Comparison of ENCODE assay signal across 8 cellular contexts in the genomic region with DNA sequence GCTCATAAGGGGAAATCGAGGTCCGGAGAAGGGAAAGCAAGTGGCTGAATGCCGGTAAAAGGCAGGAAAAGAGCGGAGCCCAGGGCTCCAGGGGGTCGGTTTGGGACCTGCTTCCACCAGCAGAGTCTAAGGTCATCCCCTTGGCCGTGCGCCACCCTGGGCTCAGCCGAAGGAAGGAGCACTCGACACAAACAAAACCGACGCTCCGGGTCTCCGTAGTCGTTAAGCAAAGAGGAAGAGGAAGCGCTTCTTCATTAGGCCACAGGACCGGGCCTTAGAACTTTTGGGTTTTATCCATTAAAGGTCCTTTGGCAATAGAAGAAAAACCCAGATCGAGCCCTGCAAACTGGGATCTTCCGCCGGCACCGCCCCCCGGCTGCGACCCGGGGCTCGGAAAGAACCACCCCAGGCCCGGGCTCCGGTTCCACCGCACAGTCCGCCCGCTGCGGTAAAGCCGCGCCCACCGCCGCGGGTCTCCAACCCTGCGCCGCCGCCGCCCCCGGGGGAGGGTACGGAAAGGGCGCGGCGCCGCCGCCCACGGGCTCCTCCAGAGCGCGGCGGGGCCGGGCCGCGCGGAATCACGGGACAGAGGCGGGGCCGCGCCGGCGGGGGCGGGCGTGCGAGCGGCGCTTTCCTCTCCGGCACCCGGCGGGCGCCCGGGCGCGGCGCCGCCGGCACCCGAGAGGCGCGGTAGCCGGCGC. TPM values are rescaled to one million over a fixed set of nuclear protein-coding genes. Genes with fewer than 3 reads are reported as not detected.
DNase-seq lines count a peak whose midpoint lies in the region; ATAC-seq and TF ChIP-seq lines count a peak whose summit lies in the region.

A gene (plus strand): TSS at position 629 of the 701 bp plus-strand sequence. CDS start 189 bp downstream, outside the sequence.

- no peaks in the 10 kb centered on the region for H3K9me3 ChIP-seq in colonic mucosa

- peaks cover 38% of the 10 kb centered on the region for H3K4me1 Mint-ChIP-seq in activated CD4-positive, alpha-beta T cell treated with anti-CD3 and anti-CD28 coated beads for 36 hours

- peak within 1 kb of the TSS; percentile 85 for H3K27ac Mint-ChIP-seq in activated CD4-positive, alpha-beta T cell treated with anti-CD3 and anti-CD28 coated beads for 36 hours

- no peaks in the 10 kb centered on the region for H3K27me3 ChIP-seq in colonic mucosa

- H3K4me1 ChIP-seq in colonic mucosa, result peaks cover 6% of the 10 kb centered on the region

- H3K9ac ChIP-seq in colonic mucosa (ENCODE audit: low read depth in 2 of 2, low read length in 2 of 2), result peak within 1 kb of the TSS; percentile 76 to 84

- peaks cover 21% of the 10 kb centered on the region for H3K36me3 Mint-ChIP-seq in activated CD4-positive, alpha-beta T cell treated with anti-CD3 and anti-CD28 coated beads for 36 hours (ENCODE audit: low read depth)

- peak within 1 kb of the TSS; percentile 94 for H3K27ac ChIP-seq in colonic mucosa

- POLR2A ChIA-PET in activated CD4-positive, alpha-beta T cell treated with anti-CD3 and anti-CD28 coated beads for 36 hours (lab: Charles Lee), result no interaction called here

- peak; percentile 65 for ATAC-seq in GM18517 (IDR thresholded peaks at IDR 0.05; ENCODE audit: unreplicated experiment)
- ATAC-seq in HG03025 (IDR thresholded peaks at IDR 0.05; ENCODE audit: low FRiP score, unreplicated experiment), result peak; percentile 75
- peak; percentile 66 for ATAC-seq in activated CD4-positive, alpha-beta T cell treated with anti-CD3 and anti-CD28 coated beads for 36 hours
- ATAC-seq in left colon, result peak; percentile 82

- no peaks in the 10 kb centered on the region for H3K9me3 Mint-ChIP-seq in activated CD4-positive, alpha-beta T cell treated with anti-CD3 and anti-CD28 coated beads for 36 hours (ENCODE audit: low read depth)

- no peak for TF ChIP-seq CTCF in colonic mucosa (IDR thresholded peaks at IDR 0.05)

- H3K27me3 Mint-ChIP-seq in activated CD4-positive, alpha-beta T cell treated with anti-CD3 and anti-CD28 coated beads for 36 hours, result no peaks in the 10 kb centered on the region

- peak within 1 kb of the TSS; percentile 92 for H3K4me3 Mint-ChIP-seq in activated CD4-positive, alpha-beta T cell treated with anti-CD3 and anti-CD28 coated beads for 36 hours

- intact Hi-C loops in activated CD4-positive, alpha-beta T cell treated with anti-CD3 and anti-CD28 coated beads for 36 hours (cut with DNase I, micrococcal nuclease), result loop anchor here (1.0 to 5.0 kb wide), 12 partner anchors 61 to 599 kb away; a partner anchor contains a TSS
- intact Hi-C loops in colonic mucosa (cut with DNase I) (no loop called here), left colon (cut with DNase I, micrococcal nuclease) (no loop called here)

- peak; percentile 48 for DNase-seq in A172 (ENCODE audit: low spot score)
- DNase-seq in NCI-H2227 (lab: John Stamatoyannopoulos, UW; ENCODE audit: unreplicated experiment), result peak; percentile 90
- peak; percentile 89 for DNase-seq in activated CD4-positive, alpha-beta T cell treated with anti-CD3 and anti-CD28 coated beads for 36 hours
- DNase-seq in colonic mucosa, result peak; percentile 84
- DNase-seq in left colon, result peak; percentile 64 to 86
- DNase-seq in stimulated activated CD4-positive, alpha-beta T cell treated with anti-CD3 and anti-CD28 coated beads, Interleukin-1b, Interleukin-23, amount 100 ng/mL, for 4 hours (ENCODE audit: low read depth in 2 of 2), result peak; percentile 74 to 83

- H3K4me3 ChIP-seq in colonic mucosa, result peak within 1 kb of the TSS; percentile 90

- H3K36me3 ChIP-seq in colonic mucosa, result no peaks in the 10 kb centered on the region

- CTCF ChIA-PET in activated CD4-positive, alpha-beta T cell treated with anti-CD3 and anti-CD28 coated beads for 36 hours (lab: Charles Lee), result interaction anchor here (1.5 to 2.7 kb wide), 4 partner anchors 12 to 360 kb away, joined by 5 to 12 read pairs (median 6); no protein-coding TSS in a partner anchor

RNA-seq across cellular contexts. Expression of the gene that starts here (rescaled TPM):
- 62.1 and 75.3 TPM in 2 replicates for total RNA-seq in A172 (2014; rRNA removed; shearing (Covaris generic))
- total RNA-seq in activated CD4-positive, alpha-beta T cell treated with anti-CD3 and anti-CD28 coated beads for 36 hours, result 10 to 100 TPM; 28.7 to 30.2 TPM
- total RNA-seq in colonic mucosa (10 to 100 TPM; 16.9 to 17.5 TPM), left colon (10 to 100 TPM; 19.9 to 20.5 TPM)

Comparison
In these comparisons a context has a peak if more than half of its experiments do, and no peak if none do; other contexts are left out.
1. Peak in every context shown above with its lines: DNase-seq, ATAC-seq, H3K4me3 ChIP-seq and H3K27ac ChIP-seq.
2. intact Hi-C loops: an anchor here in activated CD4-positive, alpha-beta T cell treated with anti-CD3 and anti-CD28 coated beads for 36 hours (1.0 to 5.0 kb wide); none called in colonic mucosa and left colon.